39 cellular contexts compared by ENCODE assay signal in genomic region chr16:88828711-88829110, GRCh38. TPM values are rescaled to one million over a fixed set of nuclear protein-coding genes. Genes with fewer than 3 reads are reported as not detected.
"Had no signal": no experiment of that assay in that cellular context is flagged by ENCODE, and none has a peak within 500 bp of the region (broad histone marks: within the 10 kb centered on the region; RNA-seq: fewer than 3 reads in every experiment).

No MANE protein-coding gene starts in this region.

- H3K4me3 ChIP-seq: MG63 had no signal

- H3K9me3 ChIP-seq: MG63 had no signal

- DNase-seq: Karpas-422, Kasumi-1, MG63, MM.1S, MV-4-11, NCI-H1048, NCI-H1092, NCI-H1092 treated with DMSO at 0.1 percent for 48 hours, NCI-H1105, NCI-H1105 treated with DMSO at 0.1 percent for 48 hours, NCI-H1417, NCI-H1417 treated with DMSO at 0.1 percent for 48 hours, NCI-H1436, NCI-H1436 treated with DMSO at 0.1 percent for 48 hours, NCI-H146, NCI-H1694, NCI-H1694 treated with DMSO at 0.1 percent for 48 hours, NCI-H187, NCI-H187 treated with DMSO at 0.1 percent for 48 hours, NCI-H1930, NCI-H2029, NCI-H2029 treated with DMSO at 0.1 percent for 48 hours, NCI-H2081, NCI-H2081 treated with DMSO at 0.1 percent for 48 hours, NCI-H2107, NCI-H2171, NCI-H2171 treated with DMSO at 0.1 percent for 48 hours, NCI-H2227 treated with DMSO at 0.1 percent for 48 hours, NCI-H226, NCI-H345, NCI-H446, NCI-H446 treated with DMSO at 0.1 percent for 48 hours, NCI-H510A, NCI-H510A treated with DMSO at 0.1 percent for 48 hours, NCI-H524 had no signal

- H3K27me3 ChIP-seq: MG63 had no signal

- H3K36me3 ChIP-seq: MG63 had no signal

RNA-seq across cellular contexts. Expression of gene PABPN1L, which starts 37.7 kb away (rescaled TPM):
- total RNA-seq: LHCN-M2, M059J, MCF 10A, NCI-H460 had no signal
